ENCODE assay signal across 1 cellular context in the genomic region with DNA sequence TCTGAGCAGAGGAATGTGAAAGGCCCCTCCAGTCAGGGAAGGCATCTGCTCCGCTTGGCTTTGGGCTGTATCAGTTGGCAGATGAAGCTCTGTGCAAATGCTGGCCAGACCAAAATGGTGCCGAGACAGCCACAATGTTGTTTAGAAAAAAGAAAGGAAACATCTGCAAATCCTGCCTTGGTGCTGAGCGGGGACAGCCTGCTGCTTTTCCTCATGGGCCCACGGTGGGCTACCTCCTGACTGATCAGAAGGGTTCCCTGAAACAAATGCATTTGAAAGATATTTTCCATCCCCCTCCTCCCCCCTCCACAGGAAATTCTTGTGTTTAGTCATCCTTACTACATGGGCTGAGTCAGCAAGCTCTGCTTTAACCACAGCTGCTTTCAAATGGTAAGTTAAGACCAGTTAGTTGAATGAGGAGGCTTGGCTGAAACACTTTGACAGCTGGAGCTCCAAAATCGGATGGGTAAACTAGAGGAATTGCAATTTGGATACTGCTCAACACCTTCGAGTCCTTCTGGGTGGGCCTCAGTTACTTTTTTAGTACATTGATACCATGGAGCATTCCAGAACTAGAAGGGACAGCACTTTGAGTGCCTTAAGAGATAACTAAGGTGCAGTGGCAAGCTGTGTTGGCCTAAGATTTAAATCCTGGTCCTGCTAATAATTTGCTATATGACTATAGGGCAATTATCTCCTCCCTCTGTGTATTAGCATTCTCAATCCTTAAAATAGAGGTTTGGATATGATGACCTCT.
TF ChIP-seq lines count a peak whose summit lies in the region.

No MANE protein-coding gene starts in this region.

TF ChIP-seq in HepG2, 621 proteins besides CTCF, POLR2A, EP300 and RAD21:
- TF ChIP-seq NFYB (CRISPR knock-in tag; IDR thresholded peaks at IDR 0.05) (no peak), TOE1 (CRISPR knock-in tag; IDR thresholded peaks at IDR 0.05) (no peak)
- TF ChIP-seq, protein P1, sequence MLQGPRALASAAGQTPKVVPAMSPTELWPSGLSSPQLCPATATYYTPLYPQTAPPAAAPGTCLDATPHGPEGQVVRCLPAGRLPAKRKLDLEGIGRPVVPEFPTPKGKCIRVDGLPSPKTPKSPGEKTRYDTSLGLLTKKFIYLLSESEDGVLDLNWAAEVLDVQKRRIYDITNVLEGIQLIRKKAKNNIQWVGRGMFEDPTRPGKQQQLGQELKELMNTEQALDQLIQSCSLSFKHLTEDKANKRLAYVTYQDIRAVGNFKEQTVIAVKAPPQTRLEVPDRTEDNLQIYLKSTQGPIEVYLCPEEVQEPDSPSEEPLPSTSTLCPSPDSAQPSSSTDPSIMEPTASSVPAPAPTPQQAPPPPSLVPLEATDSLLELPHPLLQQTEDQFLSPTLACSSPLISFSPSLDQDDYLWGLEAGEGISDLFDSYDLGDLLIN (CRISPR knock-in tag; IDR thresholded peaks at IDR 0.05; ENCODE audit: borderline replicate concordance) = no peak
